ENCODE assay signal across 8 cellular contexts in the genomic region with DNA sequence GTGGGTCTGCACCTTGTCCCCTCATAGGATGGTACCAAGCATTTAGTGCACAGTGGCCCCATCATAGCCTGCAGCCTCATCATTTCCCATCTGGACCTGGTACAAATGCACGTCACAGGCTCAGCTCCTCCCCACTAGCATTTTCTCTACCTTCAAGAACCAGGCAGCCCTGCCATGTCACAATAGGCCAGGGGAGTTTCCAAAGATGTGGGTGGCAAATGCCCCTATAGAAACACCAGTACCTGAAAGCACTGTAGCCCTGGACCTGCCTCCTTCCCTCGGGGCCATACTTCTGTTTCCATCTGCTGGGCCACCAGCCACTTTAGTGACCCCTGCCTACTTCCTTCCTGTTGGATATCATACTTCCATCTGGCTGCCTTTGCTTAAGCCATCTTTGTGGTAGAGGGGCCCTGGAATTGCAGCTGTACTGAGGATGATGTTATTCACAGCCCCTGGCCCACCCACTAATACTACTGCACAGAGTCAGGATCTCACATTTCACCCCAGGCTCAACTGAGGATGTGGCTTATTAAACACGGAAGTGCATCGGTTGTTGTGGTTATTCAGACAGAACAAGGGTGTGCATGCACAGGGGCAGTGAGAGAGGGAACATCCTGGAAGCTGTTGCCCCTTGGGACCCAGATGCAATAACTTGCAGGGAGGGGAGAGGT. TPM values are rescaled to one million over a fixed set of nuclear protein-coding genes. Genes with fewer than 3 reads are reported as not detected.
A peak's percentile ranks its signal among the peaks of the same experiment; 100 is the strongest.
DNase-seq lines count a peak whose midpoint lies in the region; ATAC-seq and TF ChIP-seq lines count a peak whose summit lies in the region.

No MANE protein-coding gene starts in this region.

- H3K9me3 Mint-ChIP-seq in activated naive CD4-positive, alpha-beta T cell treated with anti-CD3 and anti-CD28 coated beads, Interleukin-2, amount 50 U/mL, for 24 hours: no peaks in the 10 kb centered on the region

- no peak for ATAC-seq in HG03469 (IDR thresholded peaks at IDR 0.05; ENCODE audit: unreplicated experiment)

- WGBS in sigmoid colon, 2 donors: 31 to 54% methylated on average over 4 of the region's 4 CpGs

- peak overlapping the region; percentile 69 for H3K4me3 Mint-ChIP-seq in activated naive CD4-positive, alpha-beta T cell treated with anti-CD3 and anti-CD28 coated beads, Interleukin-2, amount 50 U/mL, for 24 hours

- H3K4me1 Mint-ChIP-seq in activated naive CD4-positive, alpha-beta T cell treated with anti-CD3 and anti-CD28 coated beads, Interleukin-2, amount 50 U/mL, for 24 hours: peaks cover 62% of the 10 kb centered on the region

- no peaks in the 10 kb centered on the region for H3K27me3 ChIP-seq in sigmoid colon

- no peak for TF ChIP-seq EP300 in sigmoid colon (IDR thresholded peaks at IDR 0.05)

- no peaks in the 10 kb centered on the region for H3K27me3 Mint-ChIP-seq in activated naive CD4-positive, alpha-beta T cell treated with anti-CD3 and anti-CD28 coated beads, Interleukin-2, amount 50 U/mL, for 24 hours

- TF ChIP-seq POLR2A in sigmoid colon (IDR thresholded peaks at IDR 0.05): no peak

- peak overlapping the region in 3 of 4 donors; percentile 3 to 31 (median 26) for H3K27ac ChIP-seq in sigmoid colon

- TF ChIP-seq CTCF in sigmoid colon (IDR thresholded peaks at IDR 0.05): no peak

- peaks cover 3% of the 10 kb centered on the region for H3K36me3 Mint-ChIP-seq in activated naive CD4-positive, alpha-beta T cell treated with anti-CD3 and anti-CD28 coated beads, Interleukin-2, amount 50 U/mL, for 24 hours

- peaks cover 0 to 36% (median 19%) of the 10 kb centered on the region in 4 donors for H3K4me1 ChIP-seq in sigmoid colon

- no peaks in the 10 kb centered on the region for H3K9me3 ChIP-seq in sigmoid colon

- H3K27ac Mint-ChIP-seq in activated naive CD4-positive, alpha-beta T cell treated with anti-CD3 and anti-CD28 coated beads, Interleukin-2, amount 50 U/mL, for 24 hours: peak overlapping the region; percentile 96

- no peak overlapping the region for H3K4me3 ChIP-seq in sigmoid colon

- intact Hi-C loops in sigmoid colon (cut with DNase I): no loop called here

- peaks cover 0 to 43% (median 0%) of the 10 kb centered on the region in 4 donors for H3K36me3 ChIP-seq in sigmoid colon

- peak; percentile 66 for DNase-seq in GDM1 (lab: John Stamatoyannopoulos, UW)
- peak; percentile 80 for DNase-seq in SKM-1 treated with dmso at 0.1 percent for 144 hours (lab: John Stamatoyannopoulos, UW; ENCODE audit: unreplicated experiment)
- no peak for DNase-seq in sigmoid colon
- DNase-seq in DMS 273 (lab: John Stamatoyannopoulos, UW; ENCODE audit: unreplicated experiment): no peak
- DNase-seq in mucosa of gallbladder (ENCODE audit: low spot score): no peak
- DNase-seq in NCI-H2029 treated with DMSO at 0.1 percent for 48 hours (lab: John Stamatoyannopoulos, UW): no peak

RNA-seq across cellular contexts. Expression of gene TCTA, which starts 3.8 kb away (rescaled TPM):
- total RNA-seq in sigmoid colon: 10 to 100 TPM; 15.1 to 25.0 (median 16.5) TPM
- polyA plus RNA-seq in sigmoid colon: 10 to 100 TPM; 35.1 to 47.6 (median 40.2) TPM
- total RNA-seq in mucosa of gallbladder: 57.6 TPM

RNA-seq across cellular contexts. Expression of gene RHOA, which starts 4.3 kb away (rescaled TPM):
- 100 to 1,000 TPM; 369 to 440 (median 416) TPM for total RNA-seq in sigmoid colon
- 100 to 1,000 TPM; 384 to 516 (median 451) TPM for polyA plus RNA-seq in sigmoid colon
- total RNA-seq in mucosa of gallbladder: 386 TPM

RNA-seq across cellular contexts. Expression of gene AMT, which starts 6.2 kb away (rescaled TPM):
- total RNA-seq in sigmoid colon: 10 to 100 TPM in 1 of 4 donors, 1 to 10 TPM in 3; 3.1 to 16.1 (median 4.6) TPM
- 10 to 100 TPM; 11.5 to 12.0 (median 11.8) TPM for polyA plus RNA-seq in sigmoid colon
- 20.7 TPM for total RNA-seq in mucosa of gallbladder

RNA-seq across cellular contexts. Expression of gene NICN1, which starts 13.1 kb away (rescaled TPM):
- 1 to 10 TPM; 2.5 to 9.7 (median 4.5) TPM for total RNA-seq in sigmoid colon
- 10 to 100 TPM in 1 of 3 donors, 1 to 10 TPM in 2; 3.6 to 11.6 (median 5.1) TPM for polyA plus RNA-seq in sigmoid colon
- 27.8 TPM for total RNA-seq in mucosa of gallbladder

RNA-seq across cellular contexts. Expression of gene DAG1, which starts 54.0 kb away (rescaled TPM):
- 10 to 100 TPM; 42.8 to 73.4 (median 66.5) TPM for total RNA-seq in sigmoid colon
- 10 to 100 TPM in 1 of 3 donors, 1 to 10 TPM in 2; 4.2 to 42.7 (median 7.4) TPM for polyA plus RNA-seq in sigmoid colon
- 139 TPM for total RNA-seq in mucosa of gallbladder

Comparison
In these comparisons a context has a peak if more than half of its experiments do, and no peak if none do; other contexts are left out.
1. DNase-seq: peak in GDM1 (single experiment) and SKM-1 treated with dmso at 0.1 percent for 144 hours (single experiment); none in sigmoid colon (single experiment), DMS 273 (single experiment), mucosa of gallbladder (single experiment) and NCI-H2029 treated with DMSO at 0.1 percent for 48 hours (single experiment).